In the genomic region with DNA sequence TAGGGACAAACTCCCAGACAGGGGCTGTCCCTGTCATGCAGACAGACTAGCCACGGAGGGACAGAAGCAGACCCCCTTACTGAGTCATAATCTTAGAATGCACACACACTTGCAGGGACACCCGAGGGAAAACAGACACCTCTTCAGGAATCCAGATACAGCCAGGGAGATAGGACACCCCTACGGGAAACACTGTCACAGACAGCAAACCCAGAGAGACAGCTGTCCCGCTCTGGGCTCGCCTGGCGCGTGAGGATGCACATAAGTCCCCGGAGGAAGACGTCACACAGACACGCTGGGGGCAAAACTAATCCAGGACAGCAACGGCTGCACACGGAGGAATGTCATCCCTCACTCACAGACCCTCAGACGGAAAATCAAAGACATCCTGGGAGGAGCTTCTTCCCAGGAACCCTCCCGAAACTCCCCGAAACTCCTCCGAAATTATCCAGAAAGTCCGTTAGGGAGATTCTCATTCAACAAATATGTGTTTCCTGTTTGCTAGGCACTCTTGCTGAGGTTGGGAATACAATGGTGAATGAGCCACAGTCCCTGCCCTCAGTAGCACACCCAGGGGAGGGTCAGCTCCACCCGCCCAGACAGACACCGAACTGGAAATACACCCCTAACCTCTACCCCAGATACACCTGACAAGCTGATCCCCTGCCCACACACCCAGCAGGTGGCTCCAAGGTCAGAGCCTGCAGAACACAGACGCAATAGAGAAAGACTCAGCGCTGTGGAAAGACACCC, we compare ENCODE assay signal across 14 cellular contexts. TPM values are rescaled to one million over a fixed set of nuclear protein-coding genes. Genes with fewer than 3 reads are reported as not detected.
DNase-seq lines count a peak whose midpoint lies in the region; ATAC-seq and TF ChIP-seq lines count a peak whose summit lies in the region.
"Had no signal": no experiment of that assay in that cellular context is flagged by ENCODE, and none has a peak within 500 bp of the region (broad histone marks: within the 10 kb centered on the region; RNA-seq: fewer than 3 reads in every experiment).

No MANE protein-coding gene starts in this region.

- no peak for TF ChIP-seq EP300 in upper lobe of left lung (IDR thresholded peaks at IDR 0.05)

- no peak overlapping the region for H4K91ac ChIP-seq in neuronal stem cell (ENCODE audit: low read depth, low read length, poor library complexity)

- no peak overlapping the region for H3K23ac ChIP-seq in neuronal stem cell (ENCODE audit: low read depth, low read length, poor library complexity)

- H3K4me1 ChIP-seq in RWPE2 (ENCODE audit: insufficient read depth, poor library complexity, severe bottlenecking), result peaks cover 3% of the 10 kb centered on the region
- H3K4me1 ChIP-seq in esophagus (ENCODE audit: control insufficient read depth in 2 of 2, insufficient read depth in 2 of 2, low read length in 1 of 2), result peaks cover 3 to 31% of the 10 kb centered on the region in 2 donors
- H3K4me1 ChIP-seq in neuronal stem cell (ENCODE audit: control insufficient read depth in 2 of 2, insufficient read depth in 1 of 2, low read depth in 1 of 2, low read length in 2 of 2), result no peaks in the 10 kb centered on the region
- H3K4me1 ChIP-seq in psoas muscle, result no peaks in the 10 kb centered on the region
- peaks cover 0 to 5% (median 0%) of the 10 kb centered on the region in 4 donors for H3K4me1 ChIP-seq in upper lobe of left lung

- DNase-seq in EL (peak; percentile 81), RWPE2 (ENCODE audit: low spot score) (no peak), neuronal stem cell (ENCODE audit: low spot score) (no peak), ureter (ENCODE audit: low spot score) (no peak), NCI-H1417 treated with DMSO at 0.1 percent for 48 hours (lab: John Stamatoyannopoulos, UW) (no peak), psoas muscle (no peak), upper lobe of left lung (no peak)
- DNase-seq: activated CD8-positive, alpha-beta T cell treated with anti-CD3 and anti-CD28 coated beads for 36 hours; activated naive CD4-positive, alpha-beta T cell treated with anti-CD3 and anti-CD28 coated beads for 36 hours; stimulated activated CD8-positive, alpha-beta memory T cell treated with anti-CD3 and anti-CD28 coated beads, Interleukin-4, amount 100 ng/mL, for 48 hours had no signal

- H3K9me3 ChIP-seq in RWPE2 (ENCODE audit: severe bottlenecking) (no peaks in the 10 kb centered on the region), esophagus (ENCODE audit: control insufficient read depth in 2 of 2, insufficient read depth in 1 of 2, low read depth in 1 of 2, low read length in 1 of 2) (no peaks in the 10 kb centered on the region), neuronal stem cell (replicated peaks in 1 of 2; ENCODE audit: control insufficient read depth in 2 of 2, insufficient read depth in 1 of 2, low read depth in 1 of 2, low read length in 2 of 2) (no peaks in the 10 kb centered on the region), psoas muscle (no peaks in the 10 kb centered on the region), upper lobe of left lung (no peaks in the 10 kb centered on the region)
- H3K9me3 ChIP-seq: vagina had no signal

- H2BK5ac ChIP-seq in neuronal stem cell (ENCODE audit: low read length), result no peak overlapping the region

- no peaks in the 10 kb centered on the region for H3K27me3 ChIP-seq in RWPE2 (ENCODE audit: insufficient read depth, poor library complexity, severe bottlenecking)
- H3K27me3 ChIP-seq in esophagus (ENCODE audit: control insufficient read depth in 1 of 2, insufficient read depth in 2 of 2, low read length in 2 of 2), result no peaks in the 10 kb centered on the region
- H3K27me3 ChIP-seq in neuronal stem cell (ENCODE audit: control insufficient read depth in 3 of 3, insufficient read depth in 3 of 3, low read depth in 1 of 3, low read length in 3 of 3), result no peaks in the 10 kb centered on the region
- no peaks in the 10 kb centered on the region for H3K27me3 ChIP-seq in psoas muscle (ENCODE audit: insufficient read depth in 3 of 3, low read length in 2 of 3)
- no peaks in the 10 kb centered on the region for H3K27me3 ChIP-seq in upper lobe of left lung
- H3K27me3 ChIP-seq: vagina had no signal

- H2BK12ac ChIP-seq in neuronal stem cell (ENCODE audit: low read length), result no peak overlapping the region

- TF ChIP-seq CTCF in RWPE2 (IDR thresholded peaks at IDR 0.05; ENCODE audit: poor library complexity, severe bottlenecking) (no peak), psoas muscle (IDR thresholded peaks at IDR 0.05) (no peak), upper lobe of left lung (IDR thresholded peaks at IDR 0.05) (no peak)

- no peak overlapping the region for H3K4ac ChIP-seq in neuronal stem cell (ENCODE audit: low read length)

- H2BK15ac ChIP-seq in neuronal stem cell (ENCODE audit: low read length), result no peak overlapping the region

- TF ChIP-seq POLR2A in upper lobe of left lung (IDR thresholded peaks at IDR 0.05), result no peak

- no peak overlapping the region for H2AK5ac ChIP-seq in neuronal stem cell (ENCODE audit: low read depth, low read length)

- H3K4me2 ChIP-seq in neuronal stem cell (ENCODE audit: insufficient read depth, low read length, poor library complexity, severe bottlenecking), result no peak overlapping the region

- peaks cover 17% of the 10 kb centered on the region for H3K79me1 ChIP-seq in neuronal stem cell (ENCODE audit: low read depth, low read length)

- H3K27ac ChIP-seq in RWPE2 (ENCODE audit: poor library complexity, severe bottlenecking), result peak overlapping the region; percentile 39
- H3K27ac ChIP-seq in esophagus (ENCODE audit: low read depth in 2 of 2, low read length in 1 of 2), result peak overlapping the region; percentile 76 to 80
- H3K27ac ChIP-seq in neuronal stem cell (replicated peaks; ENCODE audit: low read length), result no peak overlapping the region
- H3K27ac ChIP-seq in psoas muscle, result no peak overlapping the region
- no peak overlapping the region for H3K27ac ChIP-seq in upper lobe of left lung
- H3K27ac ChIP-seq: vagina had no signal

- intact Hi-C loops in psoas muscle (cut with DNase I), result no loop called here

- H2AFZ ChIP-seq in neuronal stem cell (ENCODE audit: low read length), result no peak overlapping the region

- H3K4me3 ChIP-seq in RWPE2 (ENCODE audit: severe bottlenecking) (no peak overlapping the region), esophagus (ENCODE audit: low read depth in 1 of 2, low read length in 2 of 2) (no peak overlapping the region), neuronal stem cell (ENCODE audit: low read length in 2 of 2) (no peak overlapping the region), psoas muscle (no peak overlapping the region), upper lobe of left lung (no peak overlapping the region)
- H3K4me3 ChIP-seq: K562, vagina had no signal

- ATAC-seq in RWPE2 (ENCODE audit: low read depth) (peak; percentile 45; the same call in 2 of the 3 replicates), psoas muscle (no peak), upper lobe of left lung (ENCODE audit: low FRiP score in 2 of 2) (no peak)
- ATAC-seq: activated CD8-positive, alpha-beta T cell treated with anti-CD3 and anti-CD28 coated beads for 36 hours; K562; natural killer cell treated with Interleukin-12 subunit alpha and Interleukin-12 subunit beta and Interleukin-15 and Interleukin-18, amount 100 ng/mL, for 72 hours had no signal

- H2BK120ac ChIP-seq in neuronal stem cell (ENCODE audit: low read depth, low read length), result no peak overlapping the region

- H4K8ac ChIP-seq in neuronal stem cell (ENCODE audit: low read depth, low read length), result no peak overlapping the region

- no peak overlapping the region for H3K18ac ChIP-seq in neuronal stem cell (ENCODE audit: low read length)

- H3K36me3 ChIP-seq in RWPE2 (ENCODE audit: low read depth) (peaks cover 50% of the 10 kb centered on the region), esophagus (ENCODE audit: control insufficient read depth in 2 of 2, insufficient read depth in 2 of 2, low read length in 1 of 2) (peaks cover 6 to 46% of the 10 kb centered on the region in 2 donors), neuronal stem cell (replicated peaks in 1 of 2; ENCODE audit: control insufficient read depth in 2 of 2, insufficient read depth in 2 of 2, low read length in 2 of 2) (peaks cover 72 to 90% of the 10 kb centered on the region in 2 donors), psoas muscle (ENCODE audit: insufficient read depth in 1 of 2, low read depth in 1 of 2) (peaks cover 5 to 67% of the 10 kb centered on the region in 2 donors), upper lobe of left lung (peaks cover 29 to 87% (median 65%) of the 10 kb centered on the region in 4 donors)

- 69 to 75% methylated on average over 21 of the region's 21 CpGs for WGBS in esophagus, 2 donors
- no CpG with 5 or more reads among the region's 21 CpGs for WGBS in neuronal stem cell (ENCODE audit: extremely low coverage in 2 of 2, insufficient read length in 2 of 2, insufficient replicate concordance in 1 of 2), 2 donors
- 65 to 76% (median 72%) methylated on average over 21 of the region's 21 CpGs for WGBS in psoas muscle, 3 donors
- WGBS in upper lobe of left lung, 2 donors, result 75 to 90% methylated on average over 19 to 21 of the region's 21 CpGs

- H3K14ac ChIP-seq in neuronal stem cell (ENCODE audit: low read length), result no peak overlapping the region

- H3K9ac ChIP-seq in neuronal stem cell (ENCODE audit: low read depth, low read length, poor library complexity), result peak overlapping the region; percentile 7

RNA-seq across cellular contexts. Expression of a gene that starts 15.2 kb away (rescaled TPM):
- 10 to 100 TPM; 46.0 to 60.8 TPM for polyA plus RNA-seq in esophagus
- polyA plus RNA-seq in neuronal stem cell (2013, experiment 1 of 2), result 49.4 TPM
- polyA plus RNA-seq in neuronal stem cell (2013, experiment 2 of 2), result 49.5 TPM
- total RNA-seq in ureter, result 65.9 TPM
- total RNA-seq in psoas muscle, result 100 to 1,000 TPM in 1 of 4 donors, 10 to 100 TPM in 3; 42.3 to 111 (median 71.4) TPM
- polyA plus RNA-seq in psoas muscle, result 100 to 1,000 TPM in 1 of 3 donors, 10 to 100 TPM in 2; 67.6 to 330 (median 69.7) TPM
- total RNA-seq in upper lobe of left lung, result 10 to 100 TPM; 26.6 to 88.3 (median 58.1) TPM

RNA-seq across cellular contexts. Expression of a gene that starts 29.7 kb away (rescaled TPM):
- 10 to 100 TPM; 58.7 to 60.9 TPM for polyA plus RNA-seq in esophagus
- polyA plus RNA-seq in neuronal stem cell (2013, experiment 1 of 2), result 210 TPM
- polyA plus RNA-seq in neuronal stem cell (2013, experiment 2 of 2), result 208 TPM
- total RNA-seq in ureter, result 66.7 TPM
- total RNA-seq in psoas muscle, result 10 to 100 TPM; 17.5 to 32.9 (median 24.1) TPM
- polyA plus RNA-seq in psoas muscle, result 10 to 100 TPM in 2 of 3 donors, 1 to 10 TPM in 1; 9.0 to 18.1 (median 11.2) TPM
- 100 to 1,000 TPM in 4 of 6 donors, 10 to 100 TPM in 2; 52.2 to 152 (median 109) TPM for total RNA-seq in upper lobe of left lung

RNA-seq across cellular contexts. Expression of a gene that starts 29.8 kb away (rescaled TPM):
- polyA plus RNA-seq in esophagus, result 10 to 100 TPM in 1 of 2 donors, 1 to 10 TPM in 1; 9.6 to 17.9 TPM
- 121 TPM for polyA plus RNA-seq in neuronal stem cell (2013, experiment 1 of 2)
- 119 TPM for polyA plus RNA-seq in neuronal stem cell (2013, experiment 2 of 2)
- 61.2 TPM for total RNA-seq in ureter
- 10 to 100 TPM in 3 of 4 donors, 1 to 10 TPM in 1; 7.1 to 19.0 (median 11.9) TPM for total RNA-seq in psoas muscle
- polyA plus RNA-seq in psoas muscle, result 10 to 100 TPM in 1 of 3 donors, 1 to 10 TPM in 2; 4.9 to 17.8 (median 6.8) TPM
- 1,000 to 10,000 TPM in 2 of 6 donors, 100 to 1,000 TPM in 4; 256 to 1,773 (median 644) TPM for total RNA-seq in upper lobe of left lung

RNA-seq across cellular contexts. Expression of a gene that starts 38.6 kb away (rescaled TPM):
- 1 to 10 TPM; 2.0 to 2.2 TPM for polyA plus RNA-seq in esophagus
- polyA plus RNA-seq in neuronal stem cell (2013, experiment 1 of 2), result 128 TPM
- polyA plus RNA-seq in neuronal stem cell (2013, experiment 2 of 2), result 116 TPM
- 32.5 TPM for total RNA-seq in ureter
- 10 to 100 TPM in 1 of 4 donors, 1 to 10 TPM in 3; 5.7 to 16.8 (median 8.3) TPM for total RNA-seq in psoas muscle
- 10 to 100 TPM in 1 of 3 donors, 1 to 10 TPM in 2; 1.6 to 14.4 (median 4.7) TPM for polyA plus RNA-seq in psoas muscle
- total RNA-seq in upper lobe of left lung, result 100 to 1,000 TPM; 186 to 754 (median 527) TPM
- total RNA-seq: natural killer cell treated with Interleukin-12 subunit alpha and Interleukin-12 subunit beta and Interleukin-15 and Interleukin-18, amount 100 ng/mL, for 72 hours had no signal

Comparison
In these comparisons a context has a peak if more than half of its experiments do, and no peak if none do; other contexts are left out.
1. H3K27ac ChIP-seq: peak in RWPE2 (single experiment) and esophagus (2 of 2); none in neuronal stem cell (single experiment), psoas muscle (single experiment) and upper lobe of left lung (0 of 4).